ENCODE assay signal across 24 cellular contexts in genomic region chr5:137733011-137733410, GRCh38. TPM values are rescaled to one million over a fixed set of nuclear protein-coding genes. Genes with fewer than 3 reads are reported as not detected.
DNase-seq lines count a peak whose midpoint lies in the region; ATAC-seq and TF ChIP-seq lines count a peak whose summit lies in the region.
"Had no signal": no experiment of that assay in that cellular context is flagged by ENCODE, and none has a peak within 500 bp of the region (broad histone marks: within the 10 kb centered on the region; RNA-seq: fewer than 3 reads in every experiment).

No MANE protein-coding gene starts in this region.

- H3K27me3 ChIP-seq in CD4-positive, CD25-positive, alpha-beta regulatory T cell (ENCODE audit: control insufficient read depth, insufficient read depth, low read length), result no peaks in the 10 kb centered on the region
- H3K27me3 ChIP-seq in PC-3 (ENCODE audit: low read length) (no peaks in the 10 kb centered on the region), tibial nerve (no peaks in the 10 kb centered on the region)
- H3K27me3 ChIP-seq: brain microvascular endothelial cell, MG63 had no signal

- no peaks in the 10 kb centered on the region for H4K20me1 ChIP-seq in PC-3 (ENCODE audit: low read length)

- peaks cover 4% of the 10 kb centered on the region for H3K27me3 Mint-ChIP-seq in CD4-positive, CD25-positive, alpha-beta regulatory T cell
- H3K27me3 Mint-ChIP-seq in nephron progenitor cell (ENCODE audit: low read depth, poor library complexity), result peaks cover 3% of the 10 kb centered on the region
- H3K27me3 Mint-ChIP-seq: naive thymus-derived CD4-positive, alpha-beta T cell had no signal

- peaks cover 12% of the 10 kb centered on the region for H3K36me3 Mint-ChIP-seq in CD4-positive, CD25-positive, alpha-beta regulatory T cell
- peaks cover 4% of the 10 kb centered on the region for H3K36me3 Mint-ChIP-seq in nephron progenitor cell (ENCODE audit: low read depth)

- POLR2A ChIA-PET in PC-3 (lab: Charles Lee; ENCODE audit: unreplicated experiment), result interaction anchor here (0.6 kb wide), 1 partner anchor 110 kb away, joined by 3 read pairs; no protein-coding TSS in a partner anchor

- peak overlapping the region; percentile 4 for H3K4me3 ChIP-seq in CD4-positive, CD25-positive, alpha-beta regulatory T cell (ENCODE audit: low read depth, low read length)
- H3K4me3 ChIP-seq in PC-3 (ENCODE audit: low read length) (no peak overlapping the region), fibroblast of mammary gland (ENCODE audit: control insufficient read depth, low read depth, low read length) (no peak overlapping the region), tibial nerve (no peak overlapping the region)
- H3K4me3 ChIP-seq: lung, MG63, skin epidermis had no signal

- H3K27ac Mint-ChIP-seq in CD4-positive, CD25-positive, alpha-beta regulatory T cell, result peak overlapping the region in 1 of 3 donors; percentile 14
- H3K27ac Mint-ChIP-seq in nephron progenitor cell, result no peak overlapping the region
- H3K27ac Mint-ChIP-seq: activated CD4-positive, alpha-beta memory T cell treated with anti-CD3 and anti-CD28 coated beads, Interleukin-2, amount 10 ng/mL, durations not matched to agents 7 days and 5 days; activated naive CD4-positive, alpha-beta T cell treated with anti-CD3 and anti-CD28 coated beads for 36 hours had no signal

- BruUV-seq in PC-3 (replicated peaks; lab: Mats Ljungman, UMichigan), result no TSS peak

- CTCF ChIA-PET in PC-3 (lab: Charles Lee), result interaction anchor here (1.7 kb wide), 1 partner anchor 73 kb away, joined by 5 read pairs; no protein-coding TSS in a partner anchor

- 83 to 87% methylated on average over 3 of the region's 3 CpGs for WGBS in tibial nerve, 2 donors

- no peaks in the 10 kb centered on the region for H3K9me3 ChIP-seq in CD4-positive, CD25-positive, alpha-beta regulatory T cell (ENCODE audit: control insufficient read depth in 2 of 2, low read length in 2 of 2)
- no peaks in the 10 kb centered on the region for H3K9me3 ChIP-seq in PC-3 (ENCODE audit: low read length)
- no peaks in the 10 kb centered on the region for H3K9me3 ChIP-seq in tibial nerve

- H3K4me2 ChIP-seq in PC-3 (ENCODE audit: low read length), result no peak overlapping the region

- no peak for TF ChIP-seq POLR2A in tibial nerve (IDR thresholded peaks at IDR 0.05)

- H2AFZ ChIP-seq in PC-3 (ENCODE audit: low read length), result no peak overlapping the region

- H3F3A ChIP-seq in PC-3 (ENCODE audit: low read length, unreplicated experiment), result no peaks in the 10 kb centered on the region

- H3K79me2 ChIP-seq in PC-3 (ENCODE audit: low read length), result peaks cover 19% of the 10 kb centered on the region; the same call in 1 of the 2 replicates

- H3K9ac ChIP-seq in PC-3 (ENCODE audit: low read length), result no peak overlapping the region

- ATAC-seq in CD4-positive, CD25-positive, alpha-beta regulatory T cell (ENCODE audit: low read depth in 2 of 2), result no peak
- ATAC-seq in PC-3 (no peak), GM21526 (IDR thresholded peaks at IDR 0.05; ENCODE audit: low FRiP score, unreplicated experiment) (no peak), GM21786 (IDR thresholded peaks at IDR 0.05; ENCODE audit: unreplicated experiment) (no peak)
- ATAC-seq: naive thymus-derived CD4-positive, alpha-beta T cell; Panc1 had no signal

- no peaks in the 10 kb centered on the region for H3K36me3 ChIP-seq in CD4-positive, CD25-positive, alpha-beta regulatory T cell (ENCODE audit: control insufficient read depth, insufficient read depth, low read length)
- H3K36me3 ChIP-seq in PC-3 (ENCODE audit: low read depth, low read length) (no peaks in the 10 kb centered on the region), tibial nerve (no peaks in the 10 kb centered on the region)
- H3K36me3 ChIP-seq: brain microvascular endothelial cell, MG63 had no signal

- TF ChIP-seq CTCF in PC-3 (conservative IDR thresholded peaks at IDR 0.05; ENCODE audit: low read depth, low read length), result no peak
- TF ChIP-seq CTCF in fibroblast of mammary gland (conservative IDR thresholded peaks at IDR 0.05; ENCODE audit: control insufficient read depth, insufficient read depth, low read depth, low read length), result no peak
- TF ChIP-seq CTCF in nephron progenitor cell (IDR thresholded peaks at IDR 0.05), result no peak
- no peak for TF ChIP-seq CTCF in tibial nerve (IDR thresholded peaks at IDR 0.05)

- peaks cover 37% of the 10 kb centered on the region for H3K4me1 ChIP-seq in CD4-positive, CD25-positive, alpha-beta regulatory T cell (ENCODE audit: control insufficient read depth, insufficient read depth, low read length, poor library complexity, severe bottlenecking)
- peaks cover 48% of the 10 kb centered on the region for H3K4me1 ChIP-seq in PC-3 (ENCODE audit: insufficient read depth, low read length)
- H3K4me1 ChIP-seq in tibial nerve, result peaks cover 0 to 27% (median 10%) of the 10 kb centered on the region in 4 donors

- TF ChIP-seq EP300 in tibial nerve (IDR thresholded peaks at IDR 0.05), result no peak

- no peak for DNase-seq in CD4-positive, CD25-positive, alpha-beta regulatory T cell
- DNase-seq in PC-3 (peak; percentile 39), fibroblast of mammary gland (ENCODE audit: low read depth) (peak; percentile 18), nephron progenitor cell (no peak), tibial nerve (ENCODE audit: low spot score in 2 of 2) (no peak), NCI-H1048 (lab: John Stamatoyannopoulos, UW) (no peak)
- DNase-seq: activated CD4-positive, alpha-beta memory T cell treated with anti-CD3 and anti-CD28 coated beads, Interleukin-2, amount 10 ng/mL, durations not matched to agents 7 days and 5 days; activated CD8-positive, alpha-beta memory T cell treated with anti-CD3 and anti-CD28 coated beads, Interleukin-2, amount 50 U/mL, for 4 hours; activated naive CD4-positive, alpha-beta T cell treated with anti-CD3 and anti-CD28 coated beads for 36 hours; amniotic stem cell; brain microvascular endothelial cell; KBM-7; MG63; naive thymus-derived CD4-positive, alpha-beta T cell; NCI-H2029; NCI-H226; NCI-H526 treated with DMSO at 0.1 percent for 48 hours; SHP77 treated with DMSO at 0.1 percent for 48 hours; stimulated activated naive CD4-positive, alpha-beta T cell had no signal

- H3K4me1 Mint-ChIP-seq in CD4-positive, CD25-positive, alpha-beta regulatory T cell, result peaks cover 6 to 35% (median 10%) of the 10 kb centered on the region in 4 donors
- H3K4me1 Mint-ChIP-seq in nephron progenitor cell, result no peaks in the 10 kb centered on the region
- H3K4me1 Mint-ChIP-seq: activated CD4-positive, alpha-beta memory T cell treated with anti-CD3 and anti-CD28 coated beads, Interleukin-2, amount 10 ng/mL, durations not matched to agents 7 days and 5 days had no signal

- no peaks in the 10 kb centered on the region for H3K9me2 ChIP-seq in PC-3 (replicated peaks; ENCODE audit: low read length)

- intact Hi-C loops in PC-3 (cut with micrococcal nuclease), result no loop called here

- H3K4me3 Mint-ChIP-seq in CD4-positive, CD25-positive, alpha-beta regulatory T cell, result peak overlapping the region in 3 of 4 donors; percentile 16 to 83 (median 22)
- H3K4me3 Mint-ChIP-seq in nephron progenitor cell, result peak overlapping the region; percentile 15
- H3K4me3 Mint-ChIP-seq: activated CD4-positive, alpha-beta memory T cell treated with anti-CD3 and anti-CD28 coated beads, Interleukin-2, amount 10 ng/mL, durations not matched to agents 7 days and 5 days; activated naive CD4-positive, alpha-beta T cell treated with anti-CD3 and anti-CD28 coated beads for 36 hours had no signal

- H3K9me3 Mint-ChIP-seq in CD4-positive, CD25-positive, alpha-beta regulatory T cell, result peaks cover 0 to 1% (median 0%) of the 10 kb centered on the region in 7 donors
- peaks cover 5% of the 10 kb centered on the region for H3K9me3 Mint-ChIP-seq in nephron progenitor cell
- H3K9me3 Mint-ChIP-seq: activated CD4-positive, alpha-beta memory T cell treated with anti-CD3 and anti-CD28 coated beads, Interleukin-2, amount 10 ng/mL, durations not matched to agents 7 days and 5 days had no signal

- H3K27ac ChIP-seq in CD4-positive, CD25-positive, alpha-beta regulatory T cell (ENCODE audit: insufficient read depth, low read length, poor library complexity, severe bottlenecking), result no peak overlapping the region
- H3K27ac ChIP-seq in PC-3 (ENCODE audit: low read length) (no peak overlapping the region), tibial nerve (no peak overlapping the region)
- H3K27ac ChIP-seq: brain microvascular endothelial cell, skin epidermis had no signal

RNA-seq across cellular contexts. Expression of gene KLHL3, which starts 2.9 kb away (rescaled TPM):
- 24.4 TPM for total RNA-seq in CD4-positive, CD25-positive, alpha-beta regulatory T cell
- 1 to 10 TPM; 2.8 to 8.6 (median 5.3) TPM for polyA plus RNA-seq in CD4-positive, CD25-positive, alpha-beta regulatory T cell
- total RNA-seq in PC-3 (2014; rRNA removed) (2.9 and 4.0 TPM in 2 replicates), tibial nerve (10 to 100 TPM; 22.5 to 35.7 (median 27.5) TPM)

RNA-seq across cellular contexts. Expression of gene HNRNPA0, which starts 21.2 kb away (rescaled TPM):
- 38.1 TPM for total RNA-seq in CD4-positive, CD25-positive, alpha-beta regulatory T cell
- 10 to 100 TPM; 14.0 to 17.3 (median 15.3) TPM for polyA plus RNA-seq in CD4-positive, CD25-positive, alpha-beta regulatory T cell
- total RNA-seq in PC-3 (2014; rRNA removed) (13.0 and 14.9 TPM in 2 replicates), tibial nerve (10 to 100 TPM; 12.6 to 17.0 (median 15.0) TPM)

Comparison
In these comparisons a context has a peak if more than half of its experiments do, and no peak if none do; other contexts are left out.
1. DNase-seq: peak in PC-3 (single experiment) and fibroblast of mammary gland (single experiment); none in CD4-positive, CD25-positive, alpha-beta regulatory T cell (0 of 3), nephron progenitor cell (single experiment), tibial nerve (0 of 2) and NCI-H1048 (single experiment).